36 cellular contexts compared by ENCODE assay signal in genomic region chr16:83185902-83186301, GRCh38.
"Had no signal": no experiment of that assay in that cellular context is flagged by ENCODE, and none has a peak within 500 bp of the region (broad histone marks: within the 10 kb centered on the region; RNA-seq: fewer than 3 reads in every experiment).

No MANE protein-coding gene starts in this region.

- H3K36me3 ChIP-seq: MG63 had no signal

- H3K9me3 ChIP-seq: MG63 had no signal

- H3K9ac ChIP-seq: KMS-11 had no signal

- H3K27ac ChIP-seq: KMS-11 had no signal

- H3K27me3 ChIP-seq: MG63 had no signal

- DNase-seq: Karpas-422, Kasumi-1, KBM-7, KG1, MG63, MM.1S, MV-4-11, NCI-H1048, NCI-H1092, NCI-H1092 treated with DMSO at 0.1 percent for 48 hours, NCI-H1105, NCI-H1105 treated with DMSO at 0.1 percent for 48 hours, NCI-H1417, NCI-H1417 treated with DMSO at 0.1 percent for 48 hours, NCI-H1436, NCI-H1436 treated with DMSO at 0.1 percent for 48 hours, NCI-H146, NCI-H1694, NCI-H1694 treated with DMSO at 0.1 percent for 48 hours, NCI-H187, NCI-H187 treated with DMSO at 0.1 percent for 48 hours, NCI-H1930, NCI-H2029, NCI-H2029 treated with DMSO at 0.1 percent for 48 hours, NCI-H2081, NCI-H2081 treated with DMSO at 0.1 percent for 48 hours, NCI-H2107, NCI-H2171 treated with DMSO at 0.1 percent for 48 hours, NCI-H2227 treated with DMSO at 0.1 percent for 48 hours, NCI-H226, NCI-H345, NCI-H446, NCI-H446 treated with DMSO at 0.1 percent for 48 hours, NCI-H510A, NCI-H510A treated with DMSO at 0.1 percent for 48 hours had no signal

- H3K4me3 ChIP-seq: MG63 had no signal

- H3K4me2 ChIP-seq: KMS-11 had no signal
